ENCODE assay signal across 16 cellular contexts in the genomic region with DNA sequence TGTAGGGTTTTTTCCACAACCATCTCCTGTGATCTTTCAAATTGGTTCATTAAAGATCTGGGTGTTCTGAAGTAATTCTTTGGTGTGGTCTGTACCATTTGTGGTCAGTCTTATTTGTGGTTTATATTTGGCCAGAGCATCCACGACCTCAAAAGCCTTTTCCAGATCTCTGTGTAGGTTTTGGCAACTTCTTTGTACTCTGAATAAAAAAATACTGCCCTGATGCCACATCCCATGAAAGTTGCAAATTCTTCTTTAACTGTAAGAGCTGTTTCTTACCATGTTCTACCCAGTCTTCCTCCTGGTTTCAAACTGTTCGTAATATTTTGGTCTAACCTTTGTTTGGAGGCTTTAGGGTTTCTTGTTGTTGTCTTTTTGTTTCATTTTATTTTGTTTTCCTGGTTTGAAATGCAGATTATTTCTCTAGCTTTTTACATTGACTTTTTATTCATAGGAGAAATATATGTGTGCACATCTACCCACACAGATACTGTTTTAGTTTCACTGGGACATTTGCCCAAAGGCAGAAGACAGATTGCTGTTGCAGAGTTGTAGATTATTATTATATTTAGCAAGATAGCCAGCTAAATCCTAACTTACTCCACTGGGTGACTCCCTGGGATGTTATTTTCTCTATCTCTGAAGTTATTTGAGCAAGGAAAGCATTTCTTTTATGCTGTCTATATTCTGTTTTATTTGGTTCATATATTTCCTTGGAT.
DNase-seq lines count a peak whose midpoint lies in the region; ATAC-seq and TF ChIP-seq lines count a peak whose summit lies in the region.
"Had no signal": no experiment of that assay in that cellular context is flagged by ENCODE, and none has a peak within 500 bp of the region (broad histone marks: within the 10 kb centered on the region; RNA-seq: fewer than 3 reads in every experiment).

No MANE protein-coding gene starts in this region.

- H3K9ac ChIP-seq in IMR-90 (ENCODE audit: low read depth, low read length): no peak overlapping the region
- H3K9ac ChIP-seq: neural progenitor cell had no signal

- POLR2A ChIA-PET in A673 (lab: Charles Lee; ENCODE audit: low non-redundant PET): interaction anchor here (0.6 kb wide), 1 partner anchor 1741 kb away, joined by 3 read pairs; no protein-coding TSS in a partner anchor
- POLR2A ChIA-PET in IMR-90 (lab: Charles Lee; ENCODE audit: unreplicated experiment): no interaction called here

- no peaks in the 10 kb centered on the region for H3K9me3 Mint-ChIP-seq in mesothelial cell of epicardium
- H3K9me3 Mint-ChIP-seq: neural progenitor cell had no signal

- no peak overlapping the region for H3K14ac ChIP-seq in IMR-90 (replicated peaks; ENCODE audit: low read depth, low read length)

- H3K27me3 ChIP-seq in A673 (replicated peaks; ENCODE audit: insufficient read depth, low read depth, low read length, poor library complexity): no peaks in the 10 kb centered on the region
- no peaks in the 10 kb centered on the region for H3K27me3 ChIP-seq in IMR-90 (ENCODE audit: control insufficient read depth, insufficient read depth, low read length)
- H3K27me3 ChIP-seq: colonic mucosa, neural progenitor cell had no signal

- H4K5ac ChIP-seq in IMR-90 (ENCODE audit: low read depth, low read length): no peak overlapping the region

- peak overlapping the region; percentile 94 for H3K27ac Mint-ChIP-seq in mesothelial cell of epicardium

- intact Hi-C loops in A673 (cut with micrococcal nuclease; ENCODE audit: unreplicated experiment) (no loop called here), IMR-90 (cut with micrococcal nuclease) (no loop called here)

- peaks cover 45% of the 10 kb centered on the region for H3K4me1 Mint-ChIP-seq in mesothelial cell of epicardium
- H3K4me1 Mint-ChIP-seq: neural progenitor cell had no signal

- H4K91ac ChIP-seq in IMR-90 (ENCODE audit: insufficient read depth, low read depth, low read length): no peak overlapping the region

- TF ChIP-seq CTCF in A673 (conservative IDR thresholded peaks at IDR 0.05; ENCODE audit: low read depth, low read length): no peak
- no peak for TF ChIP-seq CTCF in IMR-90 (conservative IDR thresholded peaks at IDR 0.05; ENCODE audit: low read depth, low read length)
- TF ChIP-seq CTCF in astrocyte of the spinal cord (IDR thresholded peaks at IDR 0.05; ENCODE audit: low read depth, low read length): no peak
- no peak for TF ChIP-seq CTCF in mesothelial cell of epicardium (IDR thresholded peaks at IDR 0.05; ENCODE audit: unreplicated experiment)

- no peak overlapping the region for H2BK15ac ChIP-seq in IMR-90 (ENCODE audit: low read depth, low read length)

- H3K23ac ChIP-seq in IMR-90 (ENCODE audit: low read depth, low read length): no peak overlapping the region

- in situ Hi-C loops in IMR-90 (cut with MboI; ENCODE audit: low sequenced_read_pairs): no loop called here
- in situ Hi-C loops in astrocyte of the spinal cord (cut with HindIII; ENCODE audit: low sequenced_read_pairs): no loop called here

- H3K18ac ChIP-seq in IMR-90 (ENCODE audit: low read depth, low read length): no peak overlapping the region

- H4K20me1 ChIP-seq in IMR-90 (ENCODE audit: insufficient read depth, low read length): no peaks in the 10 kb centered on the region

- TF ChIP-seq RAD21 in IMR-90 (IDR thresholded peaks at IDR 0.05; ENCODE audit: low read length): no peak

- ATAC-seq in IMR-90 (ENCODE audit: low read depth): no peak; the same call in 1 of the 2 replicates
- no peak for ATAC-seq in GM19023 (IDR thresholded peaks at IDR 0.05; ENCODE audit: unreplicated experiment)
- ATAC-seq in GM18868 (IDR thresholded peaks at IDR 0.05; ENCODE audit: unreplicated experiment): no peak

- no TSS peak for BruUV-seq in A673 (replicated peaks; lab: Mats Ljungman, UMichigan)
- no TSS peak for BruUV-seq in IMR-90 (replicated peaks; lab: Mats Ljungman, UMichigan)

- no peak overlapping the region for H2BK20ac ChIP-seq in IMR-90 (ENCODE audit: low read depth, low read length)

- H3K36me3 Mint-ChIP-seq in mesothelial cell of epicardium: peaks cover 39% of the 10 kb centered on the region

- H3K79me1 ChIP-seq in IMR-90 (ENCODE audit: low read depth in 1 of 2, low read length in 2 of 2): peaks cover 3 to 9% of the 10 kb centered on the region in 2 experiments; a peak in 1 of 4 replicates

- H3K36me3 ChIP-seq in A673 (ENCODE audit: insufficient read depth, low read length, poor library complexity, severe bottlenecking) (no peaks in the 10 kb centered on the region), IMR-90 (ENCODE audit: control insufficient read depth, insufficient read depth, low read length) (peaks cover 21% of the 10 kb centered on the region)
- H3K36me3 ChIP-seq: colonic mucosa had no signal

- no peak overlapping the region for H3K4me3 Mint-ChIP-seq in mesothelial cell of epicardium
- H3K4me3 Mint-ChIP-seq: neural progenitor cell had no signal

- H2AFZ ChIP-seq in IMR-90 (replicated peaks; ENCODE audit: low read length, poor library complexity): no peak overlapping the region
- H2AFZ ChIP-seq: neural progenitor cell had no signal

- no peak overlapping the region for H3K4ac ChIP-seq in IMR-90 (ENCODE audit: low read depth, low read length)

- peak overlapping the region; percentile 45 for H3K27ac ChIP-seq in A673 (ENCODE audit: low read depth, low read length, poor library complexity, severe bottlenecking)
- H3K27ac ChIP-seq in IMR-90 (ENCODE audit: insufficient read depth, low read length): no peak overlapping the region
- H3K27ac ChIP-seq: colonic mucosa, SK-N-MC had no signal

- no peak for TF ChIP-seq POLR2A in IMR-90 (IDR thresholded peaks at IDR 0.05; ENCODE audit: low read depth, low read length)

- H2BK120ac ChIP-seq in IMR-90 (ENCODE audit: low read depth, low read length): no peak overlapping the region

- dilution Hi-C loops in IMR-90 (cut with HindIII; ENCODE audit: low sequenced_read_pairs, unreplicated experiment): no loop called here

- no peak for DNase-seq in A673 (ENCODE audit: low spot score)
- peak; percentile 43 for DNase-seq in IMR-90
- DNase-seq in astrocyte of the spinal cord (ENCODE audit: low read depth, low spot score): peak; percentile 74
- DNase-seq in mesothelial cell of epicardium (ENCODE audit: low spot score in 2 of 2, unreplicated experiment in 2 of 2): no peak
- DNase-seq in NCI-H2171 treated with DMSO at 0.1 percent for 48 hours (lab: John Stamatoyannopoulos, UW): no peak
- no peak for DNase-seq in DMS79 treated with DMSO at 0.1 percent for 48 hours (lab: John Stamatoyannopoulos, UW)
- DNase-seq: activated CD8-positive, alpha-beta memory T cell treated with anti-CD3 and anti-CD28 coated beads for 24 hours; activated gamma-delta T cell treated with Interleukin-2 at 50 U/mL for 16 hours; colonic mucosa; erythroblast; NCI-H2171; substantia nigra had no signal

- no peak overlapping the region for H3K4me2 ChIP-seq in IMR-90 (ENCODE audit: low read depth, low read length)
- H3K4me2 ChIP-seq: neural progenitor cell had no signal

- no CpG with 5 or more reads among the region's 2 CpGs for WGBS in IMR-90 (ENCODE audit: extremely low coverage in 2 of 2, insufficient read length in 1 of 2), 2 experiments

- H3K56ac ChIP-seq in IMR-90 (ENCODE audit: extremely low read depth, insufficient read depth, low read length): no peak overlapping the region

- no peak overlapping the region for H4K8ac ChIP-seq in IMR-90 (ENCODE audit: low read depth in 2 of 2, low read length in 2 of 2)

- CTCF ChIA-PET in A673 (lab: Charles Lee) (no interaction called here), IMR-90 (lab: Yijun Ruan, JAX) (no interaction called here)

- H3K4me1 ChIP-seq in A673 (ENCODE audit: insufficient read depth, low read length, poor library complexity, severe bottlenecking) (peaks cover 26% of the 10 kb centered on the region), IMR-90 (ENCODE audit: control insufficient read depth, insufficient read depth, low read length) (peaks cover 2% of the 10 kb centered on the region; the same call in 1 of the 2 replicates)
- H3K4me1 ChIP-seq: neural progenitor cell had no signal

- H3K27me3 Mint-ChIP-seq in mesothelial cell of epicardium (ENCODE audit: low read depth): no peaks in the 10 kb centered on the region

- no peak overlapping the region for H2AK5ac ChIP-seq in IMR-90 (ENCODE audit: low read depth, low read length)

- H3K9me1 ChIP-seq in IMR-90 (ENCODE audit: insufficient read depth, low read length): 0 out of 2 replicates have a peak, but pooled peaks cover 2% of the 10 kb centered on the region

- H3K4me3 ChIP-seq in A673 (ENCODE audit: low read depth, low read length, poor library complexity, severe bottlenecking) (no peak overlapping the region), IMR-90 (ENCODE audit: insufficient read depth, low read depth, low read length) (no peak overlapping the region), astrocyte of the spinal cord (ENCODE audit: low read depth, low read length) (no peak overlapping the region)
- H3K4me3 ChIP-seq: colonic mucosa, neural progenitor cell, SK-N-MC had no signal

- no peak overlapping the region for H2AK9ac ChIP-seq in IMR-90 (replicated peaks; ENCODE audit: low read depth, low read length, poor library complexity)

- no peaks in the 10 kb centered on the region for H3K9me3 ChIP-seq in A673 (ENCODE audit: low read depth, low read length, poor library complexity, severe bottlenecking)
- H3K9me3 ChIP-seq in IMR-90 (ENCODE audit: control insufficient read depth, insufficient read depth, low read length): no peaks in the 10 kb centered on the region
- H3K9me3 ChIP-seq: colonic mucosa had no signal

- no peak overlapping the region for H2BK5ac ChIP-seq in IMR-90 (ENCODE audit: low read depth, low read length, poor library complexity, severe bottlenecking)

TF ChIP-seq in IMR-90, 13 proteins besides CTCF, POLR2A, EP300 and RAD21 (continues in another document):
- no peak for TF ChIP-seq CEBPB (IDR thresholded peaks at IDR 0.05; ENCODE audit: low read depth, low read length)
- TF ChIP-seq RFX5 (IDR thresholded peaks at IDR 0.05; ENCODE audit: low read depth, low read length): no peak
- no peak for TF ChIP-seq MXI1 (IDR thresholded peaks at IDR 0.05; ENCODE audit: borderline replicate concordance, low read depth, low read length)
- TF ChIP-seq CHD1 (IDR thresholded peaks at IDR 0.05; ENCODE audit: low read depth, low read length): no peak
- TF ChIP-seq SMC3 (IDR thresholded peaks at IDR 0.05; ENCODE audit: low read depth, low read length): no peak
- no peak for TF ChIP-seq ELK1 (IDR thresholded peaks at IDR 0.05; ENCODE audit: borderline replicate concordance, low read depth, low read length)
- no peak for TF ChIP-seq RCOR1 (IDR thresholded peaks at IDR 0.05; ENCODE audit: insufficient replicate concordance, low read length)

Comparison
In these comparisons a context has a peak if more than half of its experiments do, and no peak if none do; other contexts are left out.
1. DNase-seq: peak in IMR-90 (single experiment) and astrocyte of the spinal cord (single experiment); none in A673 (single experiment), mesothelial cell of epicardium (0 of 2), NCI-H2171 treated with DMSO at 0.1 percent for 48 hours (single experiment) and DMS79 treated with DMSO at 0.1 percent for 48 hours (single experiment).